ENCODE assay signal across 37 cellular contexts in the genomic region with DNA sequence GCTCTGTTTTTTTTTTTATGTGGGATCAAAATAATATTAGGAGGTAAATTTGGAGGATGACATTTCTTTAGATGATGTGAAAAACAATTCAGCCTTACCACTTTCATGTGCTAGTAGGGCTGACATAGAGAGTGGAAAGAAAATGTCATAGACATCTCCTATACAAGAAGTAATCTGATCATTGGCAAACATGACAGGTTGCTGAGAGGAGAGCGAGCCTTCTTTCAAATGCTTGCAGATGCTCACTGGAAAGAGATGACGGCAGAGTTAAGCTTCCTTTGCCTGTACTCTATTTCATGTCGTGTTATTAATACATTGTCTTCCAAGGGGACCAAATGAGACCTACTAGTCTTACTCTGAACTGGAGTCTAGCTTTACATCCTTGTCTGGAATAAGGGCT.
"Had no signal": no experiment of that assay in that cellular context is flagged by ENCODE, and none has a peak within 500 bp of the region (broad histone marks: within the 10 kb centered on the region; RNA-seq: fewer than 3 reads in every experiment).

No MANE protein-coding gene starts in this region.

- H3K4me3 Mint-ChIP-seq: activated B cell treated with CpG ODN at 0.5 μM for 24 hours; activated CD4-positive, alpha-beta memory T cell treated with anti-CD3 and anti-CD28 coated beads, Interleukin-2, amount 10 ng/mL, durations not matched to agents 7 days and 5 days; activated CD4-positive, alpha-beta T cell treated with anti-CD3 and anti-CD28 coated beads, Interleukin-2, amount 10 ng/mL, durations not matched to agents 7 days and 5 days; activated CD8-positive, alpha-beta memory T cell treated with anti-CD3 and anti-CD28 coated beads, Interleukin-2, amount 10 ng/mL, durations not matched to agents 7 days and 5 days; activated CD8-positive, alpha-beta T cell treated with anti-CD3 and anti-CD28 coated beads, Interleukin-2, amount 10 ng/mL, durations not matched to agents 7 days and 5 days; activated naive CD4-positive, alpha-beta T cell treated with anti-CD3 and anti-CD28 coated beads, Interleukin-2, amount 10 ng/mL, durations not matched to agents 7 days and 5 days; activated naive CD4-positive, alpha-beta T cell treated with anti-CD3 and anti-CD28 coated beads, Interleukin-2, amount 50 U/mL, for 24 hours; activated naive CD8-positive, alpha-beta T cell; activated naive CD8-positive, alpha-beta T cell treated with anti-CD3 and anti-CD28 coated beads, Interleukin-2, amount 10 ng/mL, durations not matched to agents 7 days and 5 days; activated naive CD8-positive, alpha-beta T cell treated with anti-CD3 and anti-CD28 coated beads, Interleukin-2, amount 50 U/mL, for 24 hours; activated T-cell treated with anti-CD3 and anti-CD28 coated beads, Interleukin-2, amount 50 U/mL, for 4 hours; brain; central memory CD8-positive, alpha-beta T cell; T-helper 1 cell treated with Interleukin-12 subunit alpha and Interleukin-12 subunit beta and Interleukin-4 antibody, amounts not matched to agents 30 μg/mL and 1 μg/mL, for 36 hours; T-helper 2 cell treated with Interferon-gamma antibody and Interleukin-4, amounts not matched to agents 5 μg/mL and 100 μg/mL, for 36 hours had no signal

- H3K36me3 Mint-ChIP-seq: activated CD8-positive, alpha-beta memory T cell treated with anti-CD3 and anti-CD28 coated beads, Interleukin-2, amount 10 ng/mL, durations not matched to agents 7 days and 5 days; activated naive CD4-positive, alpha-beta T cell treated with anti-CD3 and anti-CD28 coated beads, Interleukin-2, amount 10 ng/mL, durations not matched to agents 7 days and 5 days; activated naive CD4-positive, alpha-beta T cell treated with anti-CD3 and anti-CD28 coated beads, Interleukin-2, amount 50 U/mL, for 24 hours; activated naive CD8-positive, alpha-beta T cell; activated naive CD8-positive, alpha-beta T cell treated with anti-CD3 and anti-CD28 coated beads, Interleukin-2, amount 10 ng/mL, durations not matched to agents 7 days and 5 days; brain had no signal

- H3K27me3 ChIP-seq: ascending aorta, cardiac muscle cell had no signal

- ATAC-seq: activated CD8-positive, alpha-beta memory T cell treated with anti-CD3 and anti-CD28 coated beads, Interleukin-2, amount 10 ng/mL, durations not matched to agents 7 days and 5 days; activated CD8-positive, alpha-beta T cell treated with anti-CD3 and anti-CD28 coated beads, Interleukin-2, amount 10 ng/mL, durations not matched to agents 7 days and 5 days; activated naive CD8-positive, alpha-beta T cell treated with anti-CD3 and anti-CD28 coated beads, Interleukin-2, amount 50 U/mL, for 24 hours; activated T-cell treated with anti-CD3 and anti-CD28 coated beads, Interleukin-2, amount 50 U/mL, for 4 hours had no signal

- H3K4me3 ChIP-seq: ascending aorta, cardiac muscle cell had no signal

- H3K9me3 Mint-ChIP-seq: activated CD4-positive, alpha-beta T cell treated with anti-CD3 and anti-CD28 coated beads, Interleukin-2, amount 10 ng/mL, durations not matched to agents 7 days and 5 days; activated naive CD4-positive, alpha-beta T cell treated with anti-CD3 and anti-CD28 coated beads, Interleukin-2, amount 50 U/mL, for 24 hours; activated naive CD8-positive, alpha-beta T cell treated with anti-CD3 and anti-CD28 coated beads, Interleukin-2, amount 50 U/mL, for 24 hours; activated T-cell treated with anti-CD3 and anti-CD28 coated beads, Interleukin-2, amount 50 U/mL, for 4 hours; activated T-helper 2 cell treated with anti-CD3 and anti-CD28 coated beads, Interferon-gamma antibody, Interleukin-2, Interleukin-4, amounts not matched to agents 10 μg/mL and 5 μg/mL and 100 μg/mL, durations not matched to agents 14 hours and 24 hours and 36 hours; T-helper 1 cell treated with Interleukin-12 subunit alpha and Interleukin-12 subunit beta and Interleukin-4 antibody, amounts not matched to agents 30 μg/mL and 1 μg/mL, for 36 hours; T-helper 2 cell treated with Interferon-gamma antibody and Interleukin-4, amounts not matched to agents 5 μg/mL and 100 μg/mL, for 36 hours had no signal

- H3K36me3 ChIP-seq: ascending aorta, cardiac muscle cell had no signal

- FAIRE-seq: bronchial epithelial cell, TTC549 had no signal

- H3K9me3 ChIP-seq: ascending aorta had no signal

- H3K4me1 Mint-ChIP-seq: activated B cell treated with CpG ODN at 0.5 μM for 24 hours; activated CD4-positive, alpha-beta memory T cell treated with anti-CD3 and anti-CD28 coated beads, Interleukin-2, amount 10 ng/mL, durations not matched to agents 7 days and 5 days; activated CD4-positive, alpha-beta T cell treated with anti-CD3 and anti-CD28 coated beads, Interleukin-2, amount 10 ng/mL, durations not matched to agents 7 days and 5 days; activated CD8-positive, alpha-beta memory T cell treated with anti-CD3 and anti-CD28 coated beads, Interleukin-2, amount 10 ng/mL, durations not matched to agents 7 days and 5 days; activated naive CD4-positive, alpha-beta T cell treated with anti-CD3 and anti-CD28 coated beads, Interleukin-2, amount 10 ng/mL, durations not matched to agents 7 days and 5 days; activated naive CD4-positive, alpha-beta T cell treated with anti-CD3 and anti-CD28 coated beads, Interleukin-2, amount 50 U/mL, for 24 hours; activated naive CD8-positive, alpha-beta T cell treated with anti-CD3 and anti-CD28 coated beads, Interleukin-2, amount 10 ng/mL, durations not matched to agents 7 days and 5 days; activated naive CD8-positive, alpha-beta T cell treated with anti-CD3 and anti-CD28 coated beads, Interleukin-2, amount 50 U/mL, for 24 hours; central memory CD8-positive, alpha-beta T cell had no signal

- H3K4me1 ChIP-seq: ascending aorta had no signal

- H3K27me3 Mint-ChIP-seq: brain had no signal

- H3K27ac Mint-ChIP-seq: activated B cell treated with CpG ODN at 0.5 μM for 24 hours; activated CD4-positive, alpha-beta memory T cell treated with anti-CD3 and anti-CD28 coated beads, Interleukin-2, amount 10 ng/mL, durations not matched to agents 7 days and 5 days; activated CD4-positive, alpha-beta T cell treated with anti-CD3 and anti-CD28 coated beads, Interleukin-2, amount 10 ng/mL, durations not matched to agents 7 days and 5 days; activated CD8-positive, alpha-beta memory T cell treated with anti-CD3 and anti-CD28 coated beads, Interleukin-2, amount 10 ng/mL, durations not matched to agents 7 days and 5 days; activated CD8-positive, alpha-beta T cell treated with anti-CD3 and anti-CD28 coated beads, Interleukin-2, amount 10 ng/mL, durations not matched to agents 7 days and 5 days; activated naive CD4-positive, alpha-beta T cell treated with anti-CD3 and anti-CD28 coated beads, Interleukin-2, amount 10 ng/mL, durations not matched to agents 7 days and 5 days; activated naive CD4-positive, alpha-beta T cell treated with anti-CD3 and anti-CD28 coated beads, Interleukin-2, amount 50 U/mL, for 24 hours; activated naive CD8-positive, alpha-beta T cell; activated naive CD8-positive, alpha-beta T cell treated with anti-CD3 and anti-CD28 coated beads, Interleukin-2, amount 10 ng/mL, durations not matched to agents 7 days and 5 days; activated naive CD8-positive, alpha-beta T cell treated with anti-CD3 and anti-CD28 coated beads, Interleukin-2, amount 50 U/mL, for 24 hours; activated T-helper 2 cell treated with anti-CD3 and anti-CD28 coated beads, Interferon-gamma antibody, Interleukin-2, Interleukin-4, amounts not matched to agents 10 μg/mL and 5 μg/mL and 100 μg/mL, durations not matched to agents 14 hours and 24 hours and 36 hours; brain; T-helper 1 cell treated with Interleukin-12 subunit alpha and Interleukin-12 subunit beta and Interleukin-4 antibody, amounts not matched to agents 30 μg/mL and 1 μg/mL, for 36 hours; T-helper 2 cell treated with Interferon-gamma antibody and Interleukin-4, amounts not matched to agents 5 μg/mL and 100 μg/mL, for 36 hours had no signal

- DNase-seq: activated B cell treated with CpG ODN at 0.5 μM for 24 hours; activated CD4-positive, alpha-beta memory T cell treated with anti-CD3 and anti-CD28 coated beads, Interleukin-2, amount 10 ng/mL, durations not matched to agents 7 days and 5 days; activated CD4-positive, alpha-beta T cell treated with anti-CD3 and anti-CD28 coated beads for 4 hours; activated CD4-positive, alpha-beta T cell treated with anti-CD3 and anti-CD28 coated beads, Interleukin-2, amount 10 ng/mL, durations not matched to agents 7 days and 5 days; activated CD4-positive, alpha-beta T cell treated with anti-CD3 and anti-CD28 coated beads, Interleukin-2, amount 50 U/mL, for 48 hours; activated CD4-positive, CD25-positive, alpha-beta regulatory T cell treated with anti-CD3 and anti-CD28 coated beads, Interleukin-2, amount 50 U/mL, for 72 hours; activated CD8-positive, alpha-beta memory T cell treated with anti-CD3 and anti-CD28 coated beads for 24 hours; activated CD8-positive, alpha-beta memory T cell treated with anti-CD3 and anti-CD28 coated beads, Interleukin-2, amount 10 ng/mL, durations not matched to agents 7 days and 5 days; activated CD8-positive, alpha-beta memory T cell treated with anti-CD3 and anti-CD28 coated beads, Interleukin-2, amount 50 U/mL, for 48 hours; activated CD8-positive, alpha-beta T cell treated with anti-CD3 and anti-CD28 coated beads, Interleukin-2, amount 10 ng/mL, durations not matched to agents 7 days and 5 days; activated effector memory CD4-positive, alpha-beta T cell treated with Interleukin-2 at 50 U/mL for 16 hours; activated gamma-delta T cell; activated naive CD4-positive, alpha-beta T cell treated with anti-CD3 and anti-CD28 coated beads, Interleukin-2, amount 10 ng/mL, durations not matched to agents 7 days and 5 days; activated naive CD4-positive, alpha-beta T cell treated with Interleukin-2 at 50 U/mL for 16 hours; activated naive CD8-positive, alpha-beta T cell treated with anti-CD3 and anti-CD28 coated beads, Interleukin-2, amount 10 ng/mL, durations not matched to agents 7 days and 5 days; activated naive CD8-positive, alpha-beta T cell treated with anti-CD3 and anti-CD28 coated beads, Interleukin-2, amount 50 U/mL, for 24 hours; activated T-cell treated with anti-CD3 and anti-CD28 coated beads, Interleukin-2, amount 50 U/mL, for 1 hour; activated T-cell treated with anti-CD3 and anti-CD28 coated beads, Interleukin-2, amount 50 U/mL, for 4 hours; amygdala; anterior cingulate cortex; caudate nucleus; cerebellar nuclear complex; T-helper 1 cell; T-helper 2 cell; T-helper 9 cell had no signal

- H3K27ac ChIP-seq: ascending aorta, cardiac muscle cell, VCaP had no signal
